In genomic region chr20:6142348-6142993, GRCh38 we compare ENCODE assay signal across 8 cellular contexts. TPM values are rescaled to one million over a fixed set of nuclear protein-coding genes. Genes with fewer than 3 reads are reported as not detected.
DNase-seq lines count a peak whose midpoint lies in the region; ATAC-seq, FAIRE-seq and TF ChIP-seq lines count a peak whose summit lies in the region.

No MANE protein-coding gene starts in this region.

- DNase-seq in AG20443 (ENCODE audit: low spot score) (peak; percentile 65), GM18507 (ENCODE audit: extremely low spot score, insufficient read length, low read depth) (peak; percentile 35), NCI-H748 (lab: John Stamatoyannopoulos, UW; ENCODE audit: unreplicated experiment) (peak; percentile 75), fibroblast of villous mesenchyme (ENCODE audit: low read depth) (peak; percentile 64), nucleus accumbens (lab: John Stamatoyannopoulos, UW) (peak in 29 of 56 donors; percentile 1 to 70 (median 20))
- DNase-seq in activated CD8-positive, alpha-beta memory T cell treated with anti-CD3 and anti-CD28 coated beads, Interleukin-2, amount 50 U/mL, for 24 hours (ENCODE audit: extremely low read depth), result peak; percentile 12

- FAIRE-seq in GM18507 (lab: Jason Lieb, UNC), result peak; percentile 81

- H3K4me3 ChIP-seq in fibroblast of villous mesenchyme (ENCODE audit: low read depth, low read length), result no peak overlapping the region

- TF ChIP-seq CTCF in fibroblast of villous mesenchyme (IDR thresholded peaks at IDR 0.05; ENCODE audit: insufficient read depth, low read depth, low read length), result peak; percentile 80

- ATAC-seq in HG03442 (IDR thresholded peaks at IDR 0.05; ENCODE audit: unreplicated experiment), result peak; percentile 69
- ATAC-seq in GM21717 (IDR thresholded peaks at IDR 0.05; ENCODE audit: unreplicated experiment), result no peak

RNA-seq across cellular contexts. Expression of gene FERMT1, which starts 19.6 kb away (rescaled TPM):
- total RNA-seq in fibroblast of villous mesenchyme, result 4.3 and 4.5 TPM in 2 replicates

Comparison
In these comparisons a context has a peak if more than half of its experiments do, and no peak if none do; other contexts are left out.
1. DNase-seq: peak in every context shown above with its lines; median percentile 75 in NCI-H748; 65 in AG20443; 64 in fibroblast of villous mesenchyme; 35 in GM18507; 20 in nucleus accumbens; 12 in activated CD8-positive, alpha-beta memory T cell treated with anti-CD3 and anti-CD28 coated beads, Interleukin-2, amount 50 U/mL, for 24 hours.